ENCODE assay signal across 17 cellular contexts in the genomic region with DNA sequence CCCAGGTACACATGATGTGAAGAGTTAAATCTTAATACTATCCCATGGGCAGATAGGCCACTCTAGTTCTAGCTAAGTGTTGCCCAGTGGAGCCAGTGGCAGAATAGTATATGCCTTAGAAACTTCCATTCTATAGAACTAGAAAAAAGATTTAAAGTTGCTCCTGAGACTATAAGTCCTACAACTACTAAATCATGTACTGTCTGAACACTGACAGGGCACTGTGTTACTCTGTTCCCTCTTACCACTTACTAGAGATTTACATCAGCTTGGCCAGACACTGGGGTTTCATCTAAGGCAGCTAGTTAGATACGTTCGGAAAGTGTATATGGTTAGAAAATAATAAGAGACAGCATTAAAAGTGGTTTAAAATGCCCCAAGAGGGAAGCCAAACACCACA.
DNase-seq lines count a peak whose midpoint lies in the region; ATAC-seq and TF ChIP-seq lines count a peak whose summit lies in the region.
"Had no signal": no experiment of that assay in that cellular context is flagged by ENCODE, and none has a peak within 500 bp of the region (broad histone marks: within the 10 kb centered on the region; RNA-seq: fewer than 3 reads in every experiment).

No MANE protein-coding gene starts in this region.

- peak overlapping the region; percentile 34 for H3K4me2 ChIP-seq in fibroblast of lung (ENCODE audit: extremely low read depth, insufficient read depth, low read length)
- H3K4me2 ChIP-seq: BLaER1 treated with 17β-estradiol and CSF1 and Interleukin-3, amounts not matched to agents 10 nM and 100 nM; KMS-11; PC-9 had no signal

- H4K20me1 ChIP-seq in fibroblast of lung (ENCODE audit: control insufficient read depth, extremely low read depth, insufficient read depth, low read length) = no peaks in the 10 kb centered on the region
- H4K20me1 ChIP-seq: BLaER1 treated with 17β-estradiol and CSF1 and Interleukin-3, amounts not matched to agents 10 nM and 100 nM had no signal

- H3K79me2 ChIP-seq in fibroblast of lung (ENCODE audit: control insufficient read depth, insufficient read depth, low read length) = peaks cover 44% of the 10 kb centered on the region

- H3K36me3 ChIP-seq in right atrium auricular region (no peaks in the 10 kb centered on the region), fibroblast of lung (ENCODE audit: control insufficient read depth, insufficient read depth, low read length) (peaks cover 2% of the 10 kb centered on the region), sigmoid colon (no peaks in the 10 kb centered on the region), testis (ENCODE audit: low read depth, missing control alignments) (no peaks in the 10 kb centered on the region)
- H3K36me3 ChIP-seq: BLaER1 treated with 17β-estradiol and CSF1 and Interleukin-3, amounts not matched to agents 10 nM and 100 nM had no signal

- H3K9me3 ChIP-seq in right atrium auricular region (no peaks in the 10 kb centered on the region), fibroblast of lung (ENCODE audit: control insufficient read depth, insufficient read depth, low read depth, low read length) (no peaks in the 10 kb centered on the region), sigmoid colon (no peaks in the 10 kb centered on the region), testis (no peaks in the 10 kb centered on the region)
- H3K9me3 ChIP-seq: BLaER1 treated with 17β-estradiol and CSF1 and Interleukin-3, amounts not matched to agents 10 nM and 100 nM had no signal

- H3K27me3 ChIP-seq in right atrium auricular region = no peaks in the 10 kb centered on the region
- no peaks in the 10 kb centered on the region for H3K27me3 ChIP-seq in fibroblast of lung (ENCODE audit: control insufficient read depth, insufficient read depth, low read length)
- no peaks in the 10 kb centered on the region for H3K27me3 ChIP-seq in sigmoid colon
- H3K27me3 ChIP-seq in testis = no peaks in the 10 kb centered on the region
- H3K27me3 ChIP-seq: BLaER1 treated with 17β-estradiol and CSF1 and Interleukin-3, amounts not matched to agents 10 nM and 100 nM had no signal

- DNase-seq in right atrium auricular region (ENCODE audit: low spot score) = no peak
- no peak for DNase-seq in left ventricle myocardium superior
- DNase-seq in fibroblast of lung (ENCODE audit: low read depth in 2 of 2) = peak in 1 of 2 donors; percentile 48
- no peak for DNase-seq in sigmoid colon
- no peak for DNase-seq in SKM-1 treated with dmso at 0.1 percent for 144 hours (lab: John Stamatoyannopoulos, UW; ENCODE audit: unreplicated experiment)
- DNase-seq in testis = no peak
- no peak for DNase-seq in kidney glomerular epithelial cell (lab: John Stamatoyannopoulos, UW)
- DNase-seq: CD8-positive, alpha-beta memory T cell; DMS 273 treated with DMSO at 0.1 percent for 48 hours; NCI-H1092; NCI-H146; NCI-H2081; NCI-H82; PC-9 had no signal

- no peak for ATAC-seq in left ventricle myocardium superior
- no peak for ATAC-seq in GM18519 (IDR thresholded peaks at IDR 0.05; ENCODE audit: low FRiP score, unreplicated experiment)

- no peak for TF ChIP-seq EP300 in sigmoid colon (IDR thresholded peaks at IDR 0.05)

- no peak overlapping the region for H3K4me3 ChIP-seq in right atrium auricular region
- H3K4me3 ChIP-seq in fibroblast of lung (replicated peaks in 1 of 4; ENCODE audit: control extremely low read depth in 1 of 4, insufficient read depth in 1 of 4, low read depth in 3 of 4, low read length in 4 of 4) = no peak overlapping the region
- H3K4me3 ChIP-seq in sigmoid colon = no peak overlapping the region
- no peak overlapping the region for H3K4me3 ChIP-seq in testis
- H3K4me3 ChIP-seq: BLaER1 treated with 17β-estradiol and CSF1 and Interleukin-3, amounts not matched to agents 10 nM and 100 nM; PC-9 had no signal

- H3K4me1 ChIP-seq in right atrium auricular region (peaks cover 0 to 18% of the 10 kb centered on the region in 2 donors), fibroblast of lung (ENCODE audit: control insufficient read depth, extremely low read depth, insufficient read depth, low read length) (peaks cover 22% of the 10 kb centered on the region), sigmoid colon (peaks cover 0 to 13% (median 2%) of the 10 kb centered on the region in 4 donors), testis (peaks cover 3% of the 10 kb centered on the region)
- H3K4me1 ChIP-seq: BLaER1 treated with 17β-estradiol and CSF1 and Interleukin-3, amounts not matched to agents 10 nM and 100 nM had no signal

- TF ChIP-seq CTCF in right atrium auricular region (IDR thresholded peaks at IDR 0.05) (no peak), fibroblast of lung (conservative IDR thresholded peaks at IDR 0.05 in 1 of 2, IDR thresholded peaks at IDR 0.05 in 1 of 2; ENCODE audit: low read depth in 1 of 2, low read length in 2 of 2) (no peak), sigmoid colon (IDR thresholded peaks at IDR 0.05) (no peak), testis (IDR thresholded peaks at IDR 0.05) (no peak)

- intact Hi-C loops in left ventricle myocardium superior (cut with micrococcal nuclease) (no loop called here), sigmoid colon (cut with DNase I) (no loop called here), testis (cut with DNase I; ENCODE audit: low total_unique reads) (no loop called here)

- H3K27ac ChIP-seq in right atrium auricular region = peak overlapping the region; percentile 5 to 13
- peak overlapping the region; percentile 80 for H3K27ac ChIP-seq in fibroblast of lung (ENCODE audit: insufficient read depth, low read length)
- peak overlapping the region in 3 of 4 donors; percentile 30 to 53 (median 33) for H3K27ac ChIP-seq in sigmoid colon
- H3K27ac ChIP-seq in testis = no peak overlapping the region
- H3K27ac ChIP-seq: BLaER1 treated with 17β-estradiol and CSF1 and Interleukin-3, amounts not matched to agents 10 nM and 100 nM; KMS-11; PC-9 had no signal

- TF ChIP-seq POLR2A in sigmoid colon (IDR thresholded peaks at IDR 0.05) = no peak
- TF ChIP-seq POLR2A in testis (IDR thresholded peaks at IDR 0.05) = no peak

- no peak overlapping the region for H2AFZ ChIP-seq in fibroblast of lung (ENCODE audit: low read length)
- H2AFZ ChIP-seq: PC-9 had no signal

- H3K9ac ChIP-seq in fibroblast of lung (ENCODE audit: insufficient read depth, low read length) = peak overlapping the region; percentile 39
- H3K9ac ChIP-seq: BLaER1 treated with 17β-estradiol and CSF1 and Interleukin-3, amounts not matched to agents 10 nM and 100 nM; KMS-11 had no signal

- WGBS in sigmoid colon, 2 donors = 86 to 88% methylated on average over 2 of the region's 2 CpGs
- WGBS in testis, 2 donors = 74 to 75% methylated on average over 2 of the region's 2 CpGs

Comparison
In these comparisons a context has a peak if more than half of its experiments do, and no peak if none do; other contexts are left out.
1. H3K27ac ChIP-seq: peak in right atrium auricular region (2 of 2), fibroblast of lung (single experiment) and sigmoid colon (3 of 4); none in testis (0 of 2).